In the genomic region with DNA sequence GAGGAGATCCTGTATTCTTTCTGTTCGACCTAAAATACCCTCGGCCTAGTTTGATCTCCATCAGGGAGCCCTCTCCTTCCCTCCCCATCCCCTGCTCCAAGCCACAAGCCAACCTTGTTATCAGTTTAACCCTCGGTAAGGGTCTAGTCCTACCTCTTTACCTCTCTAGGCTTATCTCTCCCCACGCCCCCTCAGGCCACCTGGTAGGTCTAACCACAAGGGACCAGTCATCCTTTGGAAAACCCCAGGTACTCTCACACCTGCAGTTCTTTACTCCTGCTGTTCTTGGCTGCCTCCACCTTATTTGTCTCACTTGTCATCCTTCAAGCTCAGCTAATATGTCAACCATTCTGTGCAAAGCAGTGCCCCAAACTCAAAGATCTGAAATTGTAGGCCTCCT, we compare ENCODE assay signal across 17 cellular contexts.
DNase-seq lines count a peak whose midpoint lies in the region; ATAC-seq and TF ChIP-seq lines count a peak whose summit lies in the region.
"Had no signal": no experiment of that assay in that cellular context is flagged by ENCODE, and none has a peak within 500 bp of the region (broad histone marks: within the 10 kb centered on the region; RNA-seq: fewer than 3 reads in every experiment).

No MANE protein-coding gene starts in this region.

- H3K9me3 Mint-ChIP-seq in activated CD4-positive, alpha-beta T cell treated with anti-CD3 and anti-CD28 coated beads for 36 hours (ENCODE audit: low read depth): no peaks in the 10 kb centered on the region
- peaks cover 21% of the 10 kb centered on the region for H3K9me3 Mint-ChIP-seq in glutamatergic neuron (ENCODE audit: unreplicated experiment)
- H3K9me3 Mint-ChIP-seq in CD8-positive, alpha-beta memory T cell: no peaks in the 10 kb centered on the region

- H3K4me3 ChIP-seq in trophoblast cell (ENCODE audit: low read depth, low read length) (no peak overlapping the region), colonic mucosa (no peak overlapping the region), A673 (ENCODE audit: low read depth, low read length, poor library complexity, severe bottlenecking) (no peak overlapping the region)
- no peak overlapping the region for H3K4me3 ChIP-seq in CD8-positive, alpha-beta memory T cell (ENCODE audit: low read length)

- CTCF ChIA-PET in activated CD4-positive, alpha-beta T cell treated with anti-CD3 and anti-CD28 coated beads for 36 hours (lab: Charles Lee): interaction anchor here (1.5 kb wide), 1 partner anchor 20 kb away, joined by 4 read pairs; no protein-coding TSS in a partner anchor
- CTCF ChIA-PET in CD8-positive, alpha-beta memory T cell (lab: Charles Lee): interaction anchor here (1.0 kb wide), 1 partner anchor 20 kb away, joined by 4 read pairs; no protein-coding TSS in a partner anchor
- CTCF ChIA-PET in A673 (lab: Charles Lee): no interaction called here

- no peak overlapping the region for H3K4me3 Mint-ChIP-seq in activated CD4-positive, alpha-beta T cell treated with anti-CD3 and anti-CD28 coated beads for 36 hours
- H3K4me3 Mint-ChIP-seq in glutamatergic neuron (ENCODE audit: unreplicated experiment): no peak overlapping the region
- no peak overlapping the region for H3K4me3 Mint-ChIP-seq in CD8-positive, alpha-beta memory T cell

- POLR2A ChIA-PET in activated CD4-positive, alpha-beta T cell treated with anti-CD3 and anti-CD28 coated beads for 36 hours (lab: Charles Lee): no interaction called here
- POLR2A ChIA-PET in CD8-positive, alpha-beta memory T cell (lab: Charles Lee): no interaction called here
- POLR2A ChIA-PET in A673 (lab: Charles Lee; ENCODE audit: low non-redundant PET): no interaction called here

- H3K79me2 ChIP-seq in trophoblast cell (ENCODE audit: control insufficient read depth, insufficient read depth, low read length, poor library complexity): peaks cover 2% of the 10 kb centered on the region

- H3K36me3 ChIP-seq in trophoblast cell (ENCODE audit: control insufficient read depth in 1 of 2, insufficient read depth in 2 of 2, low read length in 2 of 2): no peaks in the 10 kb centered on the region
- no peaks in the 10 kb centered on the region for H3K36me3 ChIP-seq in CD8-positive, alpha-beta memory T cell (ENCODE audit: insufficient read depth, low read length)
- H3K36me3 ChIP-seq in colonic mucosa: no peaks in the 10 kb centered on the region
- H3K36me3 ChIP-seq in A673 (ENCODE audit: insufficient read depth, low read length, poor library complexity, severe bottlenecking): no peaks in the 10 kb centered on the region

- no peak overlapping the region for H3K27ac Mint-ChIP-seq in activated CD4-positive, alpha-beta T cell treated with anti-CD3 and anti-CD28 coated beads for 36 hours
- H3K27ac Mint-ChIP-seq in glutamatergic neuron (ENCODE audit: unreplicated experiment): peak overlapping the region; percentile 78
- H3K27ac Mint-ChIP-seq in CD8-positive, alpha-beta memory T cell: no peak overlapping the region

- H2AK5ac ChIP-seq in trophoblast cell (ENCODE audit: low read length): no peak overlapping the region

- H3K23ac ChIP-seq in trophoblast cell (ENCODE audit: low read length): no peak overlapping the region

- no peak overlapping the region for H2AFZ ChIP-seq in trophoblast cell (ENCODE audit: insufficient read depth, low read length, poor library complexity)

- H3K27me3 ChIP-seq in trophoblast cell (ENCODE audit: insufficient read depth, low read length) (no peaks in the 10 kb centered on the region), colonic mucosa (no peaks in the 10 kb centered on the region), A673 (replicated peaks; ENCODE audit: insufficient read depth, low read depth, low read length, poor library complexity) (no peaks in the 10 kb centered on the region)
- H3K27me3 ChIP-seq in CD8-positive, alpha-beta memory T cell (ENCODE audit: insufficient read depth, low read length, poor library complexity, severe bottlenecking): no peaks in the 10 kb centered on the region

- BruUV-seq in A673 (replicated peaks; lab: Mats Ljungman, UMichigan): no TSS peak

- H3K4ac ChIP-seq in trophoblast cell (ENCODE audit: low read depth, low read length): no peak overlapping the region

- no peak overlapping the region for H4K8ac ChIP-seq in trophoblast cell (ENCODE audit: low read depth, low read length)

- no peak overlapping the region for H3K18ac ChIP-seq in trophoblast cell (ENCODE audit: low read length)

- H4K91ac ChIP-seq in trophoblast cell (ENCODE audit: low read depth, low read length): peak overlapping the region; percentile 46

- no CpG with 5 or more reads among the region's 4 CpGs for WGBS in trophoblast cell (ENCODE audit: extremely low coverage, insufficient coverage, insufficient read length)

- H3K79me1 ChIP-seq in trophoblast cell (ENCODE audit: low read length): peaks cover 32% of the 10 kb centered on the region

- no peaks in the 10 kb centered on the region for H3K36me3 Mint-ChIP-seq in activated CD4-positive, alpha-beta T cell treated with anti-CD3 and anti-CD28 coated beads for 36 hours (ENCODE audit: low read depth)
- peaks cover 9% of the 10 kb centered on the region for H3K36me3 Mint-ChIP-seq in glutamatergic neuron (ENCODE audit: unreplicated experiment)
- no peaks in the 10 kb centered on the region for H3K36me3 Mint-ChIP-seq in CD8-positive, alpha-beta memory T cell

- H3K4me1 Mint-ChIP-seq in activated CD4-positive, alpha-beta T cell treated with anti-CD3 and anti-CD28 coated beads for 36 hours: peaks cover 2% of the 10 kb centered on the region
- H3K4me1 Mint-ChIP-seq in glutamatergic neuron (ENCODE audit: low read depth, unreplicated experiment): peaks cover 40% of the 10 kb centered on the region
- H3K4me1 Mint-ChIP-seq in CD8-positive, alpha-beta memory T cell: no peaks in the 10 kb centered on the region

- peak overlapping the region; percentile 78 for H3K27ac ChIP-seq in trophoblast cell (ENCODE audit: low read depth, low read length)
- no peak overlapping the region for H3K27ac ChIP-seq in CD8-positive, alpha-beta memory T cell (ENCODE audit: low read depth, low read length)
- H3K27ac ChIP-seq in colonic mucosa: no peak overlapping the region
- H3K27ac ChIP-seq in A673 (ENCODE audit: low read depth, low read length, poor library complexity, severe bottlenecking): no peak overlapping the region

- H3K4me2 ChIP-seq in trophoblast cell (ENCODE audit: low read length): no peak overlapping the region

- ATAC-seq in activated CD4-positive, alpha-beta T cell treated with anti-CD3 and anti-CD28 coated beads for 36 hours: no peak
- ATAC-seq: HCT116 had no signal

- TF ChIP-seq CTCF in glutamatergic neuron (IDR thresholded peaks at IDR 0.05; ENCODE audit: partially characterized antibody, unreplicated experiment) (no peak), colonic mucosa (IDR thresholded peaks at IDR 0.05) (no peak), A673 (conservative IDR thresholded peaks at IDR 0.05; ENCODE audit: low read depth, low read length) (no peak)

- no peaks in the 10 kb centered on the region for H3K27me3 Mint-ChIP-seq in activated CD4-positive, alpha-beta T cell treated with anti-CD3 and anti-CD28 coated beads for 36 hours
- peaks cover 17% of the 10 kb centered on the region for H3K27me3 Mint-ChIP-seq in glutamatergic neuron (ENCODE audit: unreplicated experiment)
- H3K27me3 Mint-ChIP-seq in CD8-positive, alpha-beta memory T cell: peaks cover 7% of the 10 kb centered on the region in 2 donors

- H2BK120ac ChIP-seq in trophoblast cell (ENCODE audit: insufficient read depth, low read length, poor library complexity): peak overlapping the region; percentile 96

- H3K4me1 ChIP-seq in trophoblast cell (ENCODE audit: control insufficient read depth in 1 of 2, insufficient read depth in 2 of 2, low read length in 2 of 2) (peaks cover 32 to 37% of the 10 kb centered on the region in 2 experiments), colonic mucosa (no peaks in the 10 kb centered on the region), A673 (ENCODE audit: insufficient read depth, low read length, poor library complexity, severe bottlenecking) (no peaks in the 10 kb centered on the region)
- no peaks in the 10 kb centered on the region for H3K4me1 ChIP-seq in CD8-positive, alpha-beta memory T cell (ENCODE audit: insufficient read depth, low read length)

- intact Hi-C loops in activated CD4-positive, alpha-beta T cell treated with anti-CD3 and anti-CD28 coated beads for 36 hours (cut with DNase I, micrococcal nuclease): no loop called here
- intact Hi-C loops in colonic mucosa (cut with DNase I): no loop called here
- intact Hi-C loops in A673 (cut with micrococcal nuclease; ENCODE audit: unreplicated experiment): no loop called here

- no peak overlapping the region for H3K14ac ChIP-seq in trophoblast cell (ENCODE audit: low read length)

- H3K9ac ChIP-seq in trophoblast cell (ENCODE audit: low read length) (no peak overlapping the region), colonic mucosa (ENCODE audit: low read depth in 2 of 2, low read length in 2 of 2) (no peak overlapping the region)

- no peaks in the 10 kb centered on the region for H3K9me3 ChIP-seq in trophoblast cell (ENCODE audit: insufficient read depth, low read depth, low read length)
- no peaks in the 10 kb centered on the region for H3K9me3 ChIP-seq in CD8-positive, alpha-beta memory T cell (ENCODE audit: low read length)
- no peaks in the 10 kb centered on the region for H3K9me3 ChIP-seq in colonic mucosa
- no peaks in the 10 kb centered on the region for H3K9me3 ChIP-seq in A673 (ENCODE audit: low read depth, low read length, poor library complexity, severe bottlenecking)

- no peak overlapping the region for H4K12ac ChIP-seq in trophoblast cell (ENCODE audit: low read depth, low read length)

- peak; percentile 18 for DNase-seq in activated CD4-positive, alpha-beta T cell treated with anti-CD3 and anti-CD28 coated beads for 36 hours
- no peak for DNase-seq in activated CD4-positive, alpha-beta T cell treated with anti-CD3 and anti-CD28 coated beads, Interleukin-2, amount 50 U/mL, for 1 hour
- DNase-seq in NCI-H146 treated with DMSO at 0.1 percent for 48 hours (lab: John Stamatoyannopoulos, UW; ENCODE audit: unreplicated experiment): peak; percentile 52
- DNase-seq in glutamatergic neuron: no peak
- DNase-seq in trophoblast cell: no peak
- DNase-seq in CD8-positive, alpha-beta memory T cell: no peak
- no peak for DNase-seq in colonic mucosa
- DNase-seq in A673 (ENCODE audit: low spot score): no peak
- DNase-seq: C1 segment of cervical spinal cord, COR-L47, KG1, NCI-H1092 treated with DMSO at 0.1 percent for 48 hours, NCI-H1930, NCI-H2171, NCI-H446 treated with DMSO at 0.1 percent for 48 hours, NCI-H774 had no signal

- peak overlapping the region; percentile 59 for H2BK12ac ChIP-seq in trophoblast cell (ENCODE audit: low read length)

- peak overlapping the region; percentile 26 for H2BK5ac ChIP-seq in trophoblast cell (ENCODE audit: low read depth, low read length, poor library complexity)

Comparison
In these comparisons a context has a peak if more than half of its experiments do, and no peak if none do; other contexts are left out.
1. DNase-seq: peak in activated CD4-positive, alpha-beta T cell treated with anti-CD3 and anti-CD28 coated beads for 36 hours (single experiment) and NCI-H146 treated with DMSO at 0.1 percent for 48 hours (single experiment); none in activated CD4-positive, alpha-beta T cell treated with anti-CD3 and anti-CD28 coated beads, Interleukin-2, amount 50 U/mL, for 1 hour (single experiment), glutamatergic neuron (single experiment), trophoblast cell (0 of 2), CD8-positive, alpha-beta memory T cell (0 of 5), colonic mucosa (single experiment) and A673 (single experiment).